9 cellular contexts compared by ENCODE assay signal in the genomic region with DNA sequence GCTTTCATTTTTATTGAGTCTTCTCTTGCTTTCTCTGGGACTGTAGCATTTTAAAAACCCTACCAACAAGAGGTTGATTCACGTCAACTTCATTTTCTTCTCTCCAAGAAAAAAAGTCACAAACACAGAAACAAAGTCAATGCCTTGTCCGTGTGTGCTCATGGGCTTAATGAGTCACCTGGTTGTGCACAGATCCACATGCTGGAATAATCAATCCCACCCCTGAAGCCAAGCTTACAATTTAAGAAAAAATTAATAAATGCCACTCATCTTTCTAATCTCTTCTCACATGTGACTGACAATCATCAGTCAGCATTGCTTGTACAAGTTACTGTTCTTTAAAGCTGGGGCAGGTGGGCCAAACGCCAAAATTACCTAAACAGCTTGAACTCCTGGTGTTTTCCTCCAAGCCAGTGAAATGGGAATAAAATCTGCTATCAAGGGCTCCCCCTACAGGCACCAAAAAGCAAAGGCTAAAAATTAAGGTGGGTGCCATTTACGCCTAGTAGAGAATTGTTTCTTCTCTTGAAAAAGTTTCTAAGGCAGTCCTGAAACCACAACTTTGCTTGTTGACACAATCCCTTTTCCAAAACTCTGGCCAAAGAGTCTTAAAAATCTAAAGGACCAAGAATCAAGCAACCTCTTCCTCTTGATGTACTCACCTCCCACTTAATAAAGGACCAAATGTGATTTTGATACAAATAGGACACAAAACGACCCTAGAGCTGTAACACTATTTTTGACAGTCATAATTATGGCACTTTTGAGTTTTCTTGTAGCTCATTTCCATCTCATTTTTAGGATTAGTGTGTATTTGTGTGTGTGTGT. TPM values are rescaled to one million over a fixed set of nuclear protein-coding genes. Genes with fewer than 3 reads are reported as not detected.
DNase-seq lines count a peak whose midpoint lies in the region; ATAC-seq and TF ChIP-seq lines count a peak whose summit lies in the region.
"Had no signal": no experiment of that assay in that cellular context is flagged by ENCODE, and none has a peak within 500 bp of the region (broad histone marks: within the 10 kb centered on the region; RNA-seq: fewer than 3 reads in every experiment).

No MANE protein-coding gene starts in this region.

- POLR2A ChIA-PET in A673 (lab: Charles Lee; ENCODE audit: low non-redundant PET): no interaction called here
- POLR2A ChIA-PET in WTC11 (lab: Charles Lee): no interaction called here

- no peaks in the 10 kb centered on the region for H3K9me3 ChIP-seq in A673 (ENCODE audit: low read depth, low read length, poor library complexity, severe bottlenecking)
- H3K9me3 ChIP-seq in DOHH2 (ENCODE audit: control insufficient read depth, insufficient read depth, low read length): no peaks in the 10 kb centered on the region
- no peaks in the 10 kb centered on the region for H3K9me3 ChIP-seq in hepatocyte (ENCODE audit: low read depth)
- no peaks in the 10 kb centered on the region for H3K9me3 ChIP-seq in tibial nerve

- CTCF ChIA-PET in A673 (lab: Charles Lee): interaction anchor here (0.5 to 1.2 kb wide), 3 partner anchors 10 to 189 kb away, joined by 3 read pairs; no protein-coding TSS in a partner anchor
- CTCF ChIA-PET in WTC11 (lab: Charles Lee): interaction anchor here (0.6 to 5.8 kb wide), 14 partner anchors 11 to 188 kb away, joined by 3 to 70 read pairs (median 4); a partner anchor contains a TSS

- no peak overlapping the region for H3K4me2 ChIP-seq in DOHH2 (ENCODE audit: low read length)
- H3K4me2 ChIP-seq in hepatocyte: no peak overlapping the region

- intact Hi-C loops in A673 (cut with micrococcal nuclease; ENCODE audit: unreplicated experiment): loop anchor here (1.0 kb wide), 1 partner anchor 191 kb away; no protein-coding TSS in a partner anchor

- H3K79me2 ChIP-seq in DOHH2 (ENCODE audit: control insufficient read depth, low read length) (peaks cover 5% of the 10 kb centered on the region; the same call in 1 of the 2 replicates), hepatocyte (peaks cover 8% of the 10 kb centered on the region)

- no peak for TF ChIP-seq EP300 in tibial nerve (IDR thresholded peaks at IDR 0.05)

- H3K4me3 Mint-ChIP-seq in WTC11: no peak overlapping the region

- no peaks in the 10 kb centered on the region for H3K27me3 Mint-ChIP-seq in WTC11 (ENCODE audit: low read depth)

- no peaks in the 10 kb centered on the region for H3K27me3 ChIP-seq in A673 (replicated peaks; ENCODE audit: insufficient read depth, low read depth, low read length, poor library complexity)
- no peaks in the 10 kb centered on the region for H3K27me3 ChIP-seq in DOHH2 (ENCODE audit: control insufficient read depth, low read length)
- H3K27me3 ChIP-seq in hepatocyte: no peaks in the 10 kb centered on the region
- no peaks in the 10 kb centered on the region for H3K27me3 ChIP-seq in tibial nerve

- peak; percentile 59 for DNase-seq in A673 (ENCODE audit: low spot score)
- peak; percentile 28 for DNase-seq in NCI-H146 (lab: John Stamatoyannopoulos, UW)
- no peak for DNase-seq in WTC11 (ENCODE audit: low spot score)
- DNase-seq in hepatocyte (ENCODE audit: low spot score): peak; percentile 62
- DNase-seq in tibial nerve (ENCODE audit: low spot score in 2 of 2): no peak
- no peak for DNase-seq in SKM-1 (lab: John Stamatoyannopoulos, UW; ENCODE audit: unreplicated experiment)

- H3K36me3 ChIP-seq in A673 (ENCODE audit: insufficient read depth, low read length, poor library complexity, severe bottlenecking) (no peaks in the 10 kb centered on the region), DOHH2 (ENCODE audit: control insufficient read depth, low read length) (peaks cover 19% of the 10 kb centered on the region), hepatocyte (replicated peaks; ENCODE audit: insufficient read depth, low read depth) (no peaks in the 10 kb centered on the region), tibial nerve (peaks cover 0 to 66% (median 0%) of the 10 kb centered on the region in 3 donors)

- no peak overlapping the region for H3K4me3 ChIP-seq in A673 (ENCODE audit: low read depth, low read length, poor library complexity, severe bottlenecking)
- no peak overlapping the region for H3K4me3 ChIP-seq in DOHH2 (ENCODE audit: low read length)
- H3K4me3 ChIP-seq in hepatocyte: no peak overlapping the region
- H3K4me3 ChIP-seq in tibial nerve: no peak overlapping the region

- H3F3A ChIP-seq in DOHH2 (ENCODE audit: control insufficient read depth, insufficient read depth): 0 out of 2 replicates have a peak, but pooled peaks cover 3% of the 10 kb centered on the region

- H3K27ac Mint-ChIP-seq in WTC11: no peak overlapping the region

- H3K4me1 Mint-ChIP-seq in WTC11: peaks cover 3% of the 10 kb centered on the region; the same call in 1 of the 2 replicates

- ATAC-seq in WTC11 (peak; percentile 65), GM19324 (IDR thresholded peaks at IDR 0.05; ENCODE audit: low FRiP score, unreplicated experiment) (no peak)

- H4K20me1 ChIP-seq in DOHH2 (ENCODE audit: control insufficient read depth, insufficient read depth, low read depth, low read length) (no peaks in the 10 kb centered on the region), hepatocyte (ENCODE audit: insufficient read depth, poor library complexity, severe bottlenecking) (no peaks in the 10 kb centered on the region)

- no peak overlapping the region for H3K27ac ChIP-seq in A673 (ENCODE audit: low read depth, low read length, poor library complexity, severe bottlenecking)
- H3K27ac ChIP-seq in DOHH2 (ENCODE audit: low read depth, low read length): no peak overlapping the region
- H3K27ac ChIP-seq in hepatocyte: no peak overlapping the region
- no peak overlapping the region for H3K27ac ChIP-seq in tibial nerve

- H3K36me3 Mint-ChIP-seq in WTC11: no peaks in the 10 kb centered on the region

- H3K4me1 ChIP-seq in A673 (ENCODE audit: insufficient read depth, low read length, poor library complexity, severe bottlenecking) (no peaks in the 10 kb centered on the region), DOHH2 (ENCODE audit: control insufficient read depth, low read length) (no peaks in the 10 kb centered on the region), hepatocyte (ENCODE audit: insufficient read depth) (no peaks in the 10 kb centered on the region), tibial nerve (peaks cover 0 to 12% (median 3%) of the 10 kb centered on the region in 4 donors)

- H3K9me2 ChIP-seq in DOHH2 (replicated peaks; ENCODE audit: control insufficient read depth, low read length) (no peaks in the 10 kb centered on the region), hepatocyte (replicated peaks; ENCODE audit: insufficient read depth) (no peaks in the 10 kb centered on the region)

- TF ChIP-seq CTCF in A673 (conservative IDR thresholded peaks at IDR 0.05; ENCODE audit: low read depth, low read length) (peak; percentile 81), DOHH2 (IDR thresholded peaks at IDR 0.05; ENCODE audit: low read depth, low read length, poor library complexity, severe bottlenecking) (peak; percentile 87), WTC11 (IDR thresholded peaks at IDR 0.05) (peak; percentile 47; the same call in 1 of the 2 replicates), hepatocyte (IDR thresholded peaks at IDR 0.05; ENCODE audit: poor library complexity) (peak; percentile 69), tibial nerve (IDR thresholded peaks at IDR 0.05) (peak; percentile 55 to 69 (median 64))

- no peak for TF ChIP-seq POLR2A in tibial nerve (IDR thresholded peaks at IDR 0.05)

- H2AFZ ChIP-seq in hepatocyte: no peak overlapping the region

- 53% methylated on average over 5 of the region's 5 CpGs for WGBS in hepatocyte (ENCODE audit: low lambda C conversion rate, missing lambda C conversion rate)
- WGBS in tibial nerve, 2 donors: 39 to 46% methylated on average over 5 of the region's 5 CpGs

- BruUV-seq in A673 (replicated peaks; lab: Mats Ljungman, UMichigan): no TSS peak

- H3K9me3 Mint-ChIP-seq in WTC11: no peaks in the 10 kb centered on the region

TF ChIP-seq in WTC11, 78 proteins besides CTCF, POLR2A, EP300 and RAD21:
- no peak for TF ChIP-seq ZNF423 (CRISPR knock-in tag; IDR thresholded peaks at IDR 0.05)
- TF ChIP-seq ELF4 (CRISPR knock-in tag; IDR thresholded peaks at IDR 0.05; ENCODE audit: low read depth): no peak
- no peak for TF ChIP-seq CREB1 (CRISPR knock-in tag; IDR thresholded peaks at IDR 0.05)
- no peak for TF ChIP-seq GABPB1 (CRISPR knock-in tag; IDR thresholded peaks at IDR 0.05)

RNA-seq across cellular contexts. Expression of a gene that starts 21.3 kb away (rescaled TPM):
- total RNA-seq in A673 (2021) (8.9 and 10.3 TPM in 2 replicates), WTC11 (2021) (3.3 to 4.6 TPM (median 3.9 TPM) in 3 replicates), hepatocyte (17.9 and 22.6 TPM in 2 replicates), tibial nerve (10 to 100 TPM; 16.7 to 30.9 (median 19.7) TPM)
- 10.3 and 10.8 TPM in 2 replicates for polyA plus RNA-seq in hepatocyte

RNA-seq across cellular contexts. Expression of a gene that starts 37.0 kb away (rescaled TPM):
- total RNA-seq in A673 (2021) (not detected in 2 replicates), WTC11 (2021) (0.11 to 0.14 TPM (median 0.11 TPM) in 3 replicates), hepatocyte (not detected in 2 replicates), tibial nerve (not detected)
- not detected in 2 replicates for polyA plus RNA-seq in hepatocyte

RNA-seq across cellular contexts. Expression of a gene that starts 47.9 kb away (rescaled TPM):
- total RNA-seq in A673 (2021) (not detected in 2 replicates), WTC11 (2021) (0.05 to 0.09 TPM (median 0.07 TPM) in 3 replicates), hepatocyte (0.67 and 0.88 TPM in 2 replicates), tibial nerve (not detected)
- 0.99 and 3.7 TPM in 2 replicates for polyA plus RNA-seq in hepatocyte
- total RNA-seq: subcutaneous adipose tissue had no signal

Comparison
In these comparisons a context has a peak if more than half of its experiments do, and no peak if none do; other contexts are left out.
1. DNase-seq: peak in A673 (single experiment), NCI-H146 (single experiment) and hepatocyte (single experiment); none in WTC11 (single experiment), tibial nerve (0 of 2) and SKM-1 (single experiment).
2. Peak in every context shown above with its lines, with median percentiles within 50 percentile points of each other: CTCF ChIP-seq.